In the genomic region with DNA sequence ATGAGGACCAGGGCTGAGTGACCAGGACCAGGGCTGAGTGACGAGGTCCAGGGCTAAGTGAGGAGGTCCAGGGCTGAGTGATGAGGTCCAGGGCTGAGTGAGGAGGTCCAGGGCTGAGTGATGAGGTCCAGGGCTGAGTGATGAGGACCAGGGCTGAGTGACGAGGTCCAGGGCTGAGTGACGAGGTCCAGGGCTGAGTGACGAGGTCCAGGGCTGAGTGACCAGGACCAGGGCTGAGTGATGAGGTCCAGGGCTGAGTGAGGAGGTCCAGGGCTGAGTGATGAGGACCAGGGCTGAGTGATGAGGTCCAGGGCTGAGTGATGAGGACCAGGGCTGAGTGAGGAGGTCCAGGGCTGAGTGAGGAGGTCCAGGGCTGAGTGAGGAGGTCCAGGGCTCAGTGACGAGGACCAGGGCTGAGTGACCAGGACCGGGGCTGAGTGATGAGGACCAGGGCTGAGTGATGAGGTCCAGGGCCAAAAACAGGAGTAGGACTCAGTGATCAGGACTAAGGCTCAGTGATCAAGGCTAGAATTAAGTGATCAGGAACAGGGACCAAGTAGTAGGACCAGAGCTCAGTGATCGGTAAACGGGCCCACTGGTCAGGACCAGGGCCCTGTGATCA, we compare ENCODE assay signal across 8 cellular contexts.
DNase-seq lines count a peak whose midpoint lies in the region; ATAC-seq and TF ChIP-seq lines count a peak whose summit lies in the region.
"Not testable (repeated sequence)": the region's sequence is repeated elsewhere in the genome, so short reads cannot be mapped to it uniquely, and the experiment has no call there.

No MANE protein-coding gene starts in this region.

- H3K4me3 Mint-ChIP-seq in IgD-negative memory B cell = peak overlapping the region in 1 of 4 donors; percentile 72
- H3K4me3 Mint-ChIP-seq in naive B cell = peak overlapping the region in 2 of 8 donors; percentile 42 to 83
- not testable (repeated sequence) for H3K4me3 Mint-ChIP-seq in stimulated activated memory B cell treated with anti-CD40 and anti-IgM and Interleukin-4, amounts not matched to agents 10 μg/mL and 1 μg/mL and 100 μg/mL, for 72 hours

- H3K4me3 ChIP-seq in GM06990 (replicated peaks; ENCODE audit: low read depth, low read length); RWPE2 (ENCODE audit: severe bottlenecking); upper lobe of right lung: not testable (repeated sequence)

- H3K27ac Mint-ChIP-seq in IgD-negative memory B cell (peak overlapping the region in 2 of 3 donors; percentile 92 to 97), naive B cell (peak overlapping the region in 5 of 6 donors; percentile 69 to 98 (median 91))
- H3K27ac Mint-ChIP-seq in stimulated activated memory B cell treated with anti-CD40 and anti-IgM and Interleukin-4, amounts not matched to agents 10 μg/mL and 1 μg/mL and 100 μg/mL, for 72 hours = peak overlapping the region; percentile 99

- H3K4me1 ChIP-seq in RWPE2 (ENCODE audit: insufficient read depth, poor library complexity, severe bottlenecking); upper lobe of right lung: not testable (repeated sequence)

- H3K4me1 Mint-ChIP-seq in IgD-negative memory B cell (peaks cover 29 to 35% (median 34%) of the 10 kb centered on the region in 3 donors), naive B cell (peaks cover 50 to 68% (median 57%) of the 10 kb centered on the region in 3 donors)
- peaks cover 66% of the 10 kb centered on the region for H3K4me1 Mint-ChIP-seq in stimulated activated memory B cell treated with anti-CD40 and anti-IgM and Interleukin-4, amounts not matched to agents 10 μg/mL and 1 μg/mL and 100 μg/mL, for 72 hours

- not testable (repeated sequence) for H3K36me3 Mint-ChIP-seq in IgD-negative memory B cell, naive B cell
- H3K36me3 Mint-ChIP-seq in stimulated activated memory B cell treated with anti-CD40 and anti-IgM and Interleukin-4, amounts not matched to agents 10 μg/mL and 1 μg/mL and 100 μg/mL, for 72 hours = peaks cover 24% of the 10 kb centered on the region

- H3K9me3 ChIP-seq in RWPE2 (ENCODE audit: severe bottlenecking); upper lobe of right lung: not testable (repeated sequence)

- DNase-seq in GM06990 (ENCODE audit: extremely low read depth, insufficient read length) (peak; percentile 29), RWPE2 (ENCODE audit: low spot score) (peak; percentile 46), islet precursor cell (peak; percentile 4), upper lobe of right lung (peak; percentile 27)
- DNase-seq in activated CD8-positive, alpha-beta memory T cell treated with anti-CD3 and anti-CD28 coated beads for 24 hours = peak; percentile 11
- not testable (repeated sequence) for DNase-seq in naive B cell

- not testable (repeated sequence) for H3K9me3 Mint-ChIP-seq in IgD-negative memory B cell; naive B cell; stimulated activated memory B cell treated with anti-CD40 and anti-IgM and Interleukin-4, amounts not matched to agents 10 μg/mL and 1 μg/mL and 100 μg/mL, for 72 hours

- H3K36me3 ChIP-seq in GM06990 (ENCODE audit: control insufficient read depth, insufficient read depth, low read length); RWPE2 (ENCODE audit: low read depth); upper lobe of right lung: not testable (repeated sequence)

- not testable (repeated sequence) for H3K27me3 Mint-ChIP-seq in IgD-negative memory B cell; naive B cell; stimulated activated memory B cell treated with anti-CD40 and anti-IgM and Interleukin-4, amounts not matched to agents 10 μg/mL and 1 μg/mL and 100 μg/mL, for 72 hours

- H3K27ac ChIP-seq in RWPE2 (ENCODE audit: poor library complexity, severe bottlenecking); upper lobe of right lung: not testable (repeated sequence)

- not testable (repeated sequence) for ATAC-seq in RWPE2 (ENCODE audit: low read depth); naive B cell (ENCODE audit: low read depth in 2 of 2); stimulated activated memory B cell treated with anti-CD40 and anti-IgM and Interleukin-4, amounts not matched to agents 10 μg/mL and 1 μg/mL and 100 μg/mL, for 72 hours; upper lobe of right lung

- intact Hi-C loops in upper lobe of right lung (cut with DNase I) = loop anchor here (10.0 kb wide), 1 partner anchor 118 kb away; no protein-coding TSS in a partner anchor

- H3K27me3 ChIP-seq in GM06990 (replicated peaks; ENCODE audit: control insufficient read depth, insufficient read depth, low read length); RWPE2 (ENCODE audit: insufficient read depth, poor library complexity, severe bottlenecking); upper lobe of right lung: not testable (repeated sequence)

- not testable (repeated sequence) for TF ChIP-seq CTCF in GM06990 (IDR thresholded peaks at IDR 0.05; ENCODE audit: insufficient read depth, low read length, poor library complexity, severe bottlenecking); RWPE2 (IDR thresholded peaks at IDR 0.05; ENCODE audit: poor library complexity, severe bottlenecking); upper lobe of right lung (IDR thresholded peaks at IDR 0.05)
